ENCODE assay signal across 10 cellular contexts in the genomic region with DNA sequence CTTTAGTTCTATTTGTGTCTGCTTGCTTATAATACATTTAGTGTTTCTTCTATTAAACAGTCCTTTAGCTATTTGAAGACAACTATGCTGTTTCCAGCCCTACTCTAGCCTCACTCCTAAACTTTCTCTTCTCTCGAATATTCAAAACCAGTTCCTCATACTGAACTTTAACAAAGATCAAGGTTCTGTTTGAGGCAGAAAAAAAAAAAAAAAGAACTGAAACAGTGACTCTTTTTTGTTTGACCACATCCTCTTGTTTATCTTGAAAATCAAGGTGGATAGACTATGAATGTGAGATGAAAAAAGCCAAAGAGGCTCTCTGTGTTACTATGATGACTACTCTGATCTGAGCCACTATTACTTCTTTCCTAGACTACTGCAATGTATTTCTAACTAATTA.
A peak's percentile ranks its signal among the peaks of the same experiment; 100 is the strongest.
DNase-seq lines count a peak whose midpoint lies in the region; ATAC-seq, FAIRE-seq and TF ChIP-seq lines count a peak whose summit lies in the region.
"Had no signal": no experiment of that assay in that cellular context is flagged by ENCODE, and none has a peak within 500 bp of the region (broad histone marks: within the 10 kb centered on the region; RNA-seq: fewer than 3 reads in every experiment).

No MANE protein-coding gene starts in this region.

- H3K27me3 ChIP-seq in GM12878 (replicated peaks in 1 of 2; ENCODE audit: control insufficient read depth in 2 of 2, insufficient read depth in 2 of 2, low read length in 1 of 2): no peaks in the 10 kb centered on the region

- no peaks in the 10 kb centered on the region for H4K20me1 ChIP-seq in GM12878 (ENCODE audit: control insufficient read depth, insufficient read depth)

- peak overlapping the region; percentile 45; the same call in 1 of the 2 replicates for H3K9ac ChIP-seq in GM12878 (ENCODE audit: control insufficient read depth, insufficient read depth, low read length)

- no peak overlapping the region for H3K4me3 ChIP-seq in GM12878
- H3K4me3 ChIP-seq: GM23338 had no signal

- peak; percentile 57 for FAIRE-seq in GM12878 (lab: Jason Lieb, UNC)

- peak; percentile 81 to 89 for TF ChIP-seq EP300 in GM12878 (IDR thresholded peaks at IDR 0.05; ENCODE audit: borderline replicate concordance in 1 of 2, control insufficient read depth in 1 of 2, low read depth in 2 of 2, low read length in 2 of 2)

- in situ Hi-C loops in GM12878 (cut with MboI): no loop called here

- H3K4me2 ChIP-seq in GM12878 (ENCODE audit: control insufficient read depth, insufficient read depth): peak overlapping the region; percentile 74
- H3K4me2 ChIP-seq: GM23338 had no signal

- H3K4me1 Mint-ChIP-seq in endothelial cell (ENCODE audit: unreplicated experiment): no peaks in the 10 kb centered on the region

- DNase-seq in GM12878 (ENCODE audit: low read depth, low spot score): peak; percentile 79
- no peak for DNase-seq in stimulated activated CD4-positive, alpha-beta T cell treated with anti-CD3 and anti-CD28 coated beads, Interleukin-2, amount 100 ng/mL, for 48 hours
- DNase-seq in islet precursor cell: no peak
- no peak for DNase-seq in NCI-H2029 (lab: John Stamatoyannopoulos, UW)
- no peak for DNase-seq in endothelial cell (ENCODE audit: low spot score)
- DNase-seq: activated CD4-positive, alpha-beta T cell treated with anti-CD3 and anti-CD28 coated beads for 4 hours had no signal

- no peak overlapping the region for H3K4me3 Mint-ChIP-seq in endothelial cell (ENCODE audit: unreplicated experiment)
- H3K4me3 Mint-ChIP-seq: GM23338 had no signal

- RAD21 ChIA-PET in GM12878 (lab: Charles Lee; ENCODE audit: unreplicated experiment): interaction anchor here (0.5 to 5.3 kb wide), 35 partner anchors 9 to 608 kb away, joined by 3 to 44 read pairs (median 5); partner anchors contain the start of gene EGR2

- POLR2A ChIA-PET in GM12878 (lab: Charles Lee): interaction anchor here (0.5 to 2.2 kb wide), 6 partner anchors 9 to 739 kb away, joined by 3 to 7 read pairs (median 4); no protein-coding TSS in a partner anchor

- H3K36me3 ChIP-seq in GM12878 (ENCODE audit: control insufficient read depth in 2 of 2, insufficient read depth in 2 of 2, low read length in 1 of 2): no peaks in the 10 kb centered on the region

- no peaks in the 10 kb centered on the region for H3K9me3 Mint-ChIP-seq in endothelial cell (ENCODE audit: unreplicated experiment)

- peak overlapping the region; percentile 91 for H3K27ac ChIP-seq in GM12878 (ENCODE audit: control insufficient read depth, insufficient read depth)

- 0% methylated on average over 1 of the region's 1 CpG for WGBS in GM12878 (ENCODE audit: insufficient coverage, insufficient replicate concordance, low lambda C conversion rate, missing lambda C conversion rate)

- no peaks in the 10 kb centered on the region for H3K79me2 ChIP-seq in GM12878 (ENCODE audit: control insufficient read depth, insufficient read depth, low read length)

- ATAC-seq in GM18502 (IDR thresholded peaks at IDR 0.05; ENCODE audit: poor library complexity, unreplicated experiment) (peak; percentile 94), GM21529 (IDR thresholded peaks at IDR 0.05; ENCODE audit: unreplicated experiment) (peak; percentile 92), HG03575 (IDR thresholded peaks at IDR 0.05; ENCODE audit: extremely low read depth, insufficient number of reproducible peaks, low FRiP score, unreplicated experiment) (peak; percentile 89), GM12878 (peak; percentile 91)
- ATAC-seq: GM23338 had no signal

- H3K36me3 Mint-ChIP-seq in endothelial cell (ENCODE audit: low read depth, unreplicated experiment): no peaks in the 10 kb centered on the region

- no peak overlapping the region for H3K27ac Mint-ChIP-seq in endothelial cell (ENCODE audit: unreplicated experiment)
- H3K27ac Mint-ChIP-seq: GM23338 had no signal

- H3K27me3 Mint-ChIP-seq in endothelial cell (ENCODE audit: unreplicated experiment): peaks cover 1% of the 10 kb centered on the region

- SMC1A ChIA-PET in GM12878 (lab: Charles Lee; ENCODE audit: uncharacterized antibody, unreplicated experiment): interaction anchor here (0.7 to 6.8 kb wide), 34 partner anchors 9 to 1192 kb away, joined by 3 to 72 read pairs (median 7); partner anchors contain the start of gene EGR2

- TF ChIP-seq POLR2A in GM12878 (IDR thresholded peaks at IDR 0.05; ENCODE audit: low read depth, low read length): no peak

- TF ChIP-seq CTCF in GM12878 (IDR thresholded peaks at IDR 0.05 in 2 of 3, conservative IDR thresholded peaks at IDR 0.05 in 1 of 3; ENCODE audit: control insufficient read depth in 2 of 3, extremely low read depth in 1 of 3, insufficient read depth in 1 of 3, low read depth in 3 of 3, low read length in 3 of 3) (no peak), endothelial cell (IDR thresholded peaks at IDR 0.05; ENCODE audit: unreplicated experiment) (no peak)

- intact Hi-C loops in GM12878 (cut with micrococcal nuclease; ENCODE audit: unreplicated experiment): loop anchor here (1.0 to 5.0 kb wide), 3 partner anchors 17 to 71 kb away; no protein-coding TSS in a partner anchor

- no peak overlapping the region; the same call in 1 of the 2 replicates for H2AFZ ChIP-seq in GM12878 (ENCODE audit: control insufficient read depth, low read depth, low read length)

- TF ChIP-seq RAD21 in GM12878 (IDR thresholded peaks at IDR 0.05; ENCODE audit: insufficient read depth, low read depth, low read length): peak; percentile 23; the same call in 1 of the 2 replicates

- peaks cover 7% of the 10 kb centered on the region for H3K9me3 ChIP-seq in GM12878 (replicated peaks; ENCODE audit: control insufficient read depth, insufficient read depth, low read length)

- CTCF ChIA-PET in GM12878 (lab: Yijun Ruan, JAX): interaction anchor here (0.7 to 4.0 kb wide), 19 partner anchors 9 to 407 kb away, joined by 3 to 26 read pairs (median 4); no protein-coding TSS in a partner anchor

- BruUV-seq in GM12878 (replicated peaks; lab: Mats Ljungman, UMichigan): no TSS peak

- peaks cover 32% of the 10 kb centered on the region for H3K4me1 ChIP-seq in GM12878 (ENCODE audit: control insufficient read depth, insufficient read depth, low read length)

TF ChIP-seq in GM12878, 131 proteins besides CTCF, POLR2A, EP300 and RAD21 (continues in another document):
- TF ChIP-seq, protein P1, sequence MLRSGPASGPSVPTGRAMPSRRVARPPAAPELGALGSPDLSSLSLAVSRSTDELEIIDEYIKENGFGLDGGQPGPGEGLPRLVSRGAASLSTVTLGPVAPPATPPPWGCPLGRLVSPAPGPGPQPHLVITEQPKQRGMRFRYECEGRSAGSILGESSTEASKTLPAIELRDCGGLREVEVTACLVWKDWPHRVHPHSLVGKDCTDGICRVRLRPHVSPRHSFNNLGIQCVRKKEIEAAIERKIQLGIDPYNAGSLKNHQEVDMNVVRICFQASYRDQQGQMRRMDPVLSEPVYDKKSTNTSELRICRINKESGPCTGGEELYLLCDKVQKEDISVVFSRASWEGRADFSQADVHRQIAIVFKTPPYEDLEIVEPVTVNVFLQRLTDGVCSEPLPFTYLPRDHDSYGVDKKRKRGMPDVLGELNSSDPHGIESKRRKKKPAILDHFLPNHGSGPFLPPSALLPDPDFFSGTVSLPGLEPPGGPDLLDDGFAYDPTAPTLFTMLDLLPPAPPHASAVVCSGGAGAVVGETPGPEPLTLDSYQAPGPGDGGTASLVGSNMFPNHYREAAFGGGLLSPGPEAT (IDR thresholded peaks at IDR 0.05; ENCODE audit: low read depth): peak; percentile 83
- TF ChIP-seq SKIL (IDR thresholded peaks at IDR 0.05; ENCODE audit: low read depth, poor library complexity, severe bottlenecking) (peak; percentile 87), SMARCA5 (IDR thresholded peaks at IDR 0.05) (peak; percentile 94), BACH1 (IDR thresholded peaks at IDR 0.05; ENCODE audit: borderline replicate concordance) (peak; percentile 53; the same call in 1 of the 2 replicates), YY1 (IDR thresholded peaks at IDR 0.05; ENCODE audit: low read depth, low read length) (no peak), BCL11A (IDR thresholded peaks at IDR 0.05; ENCODE audit: low read depth, low read length) (peak; percentile 68), IRF5 (IDR thresholded peaks at IDR 0.05; ENCODE audit: borderline replicate concordance) (no peak), ZNF217 (IDR thresholded peaks at IDR 0.05) (peak; percentile 77; the same call in 1 of the 2 replicates)
